In the genomic region with DNA sequence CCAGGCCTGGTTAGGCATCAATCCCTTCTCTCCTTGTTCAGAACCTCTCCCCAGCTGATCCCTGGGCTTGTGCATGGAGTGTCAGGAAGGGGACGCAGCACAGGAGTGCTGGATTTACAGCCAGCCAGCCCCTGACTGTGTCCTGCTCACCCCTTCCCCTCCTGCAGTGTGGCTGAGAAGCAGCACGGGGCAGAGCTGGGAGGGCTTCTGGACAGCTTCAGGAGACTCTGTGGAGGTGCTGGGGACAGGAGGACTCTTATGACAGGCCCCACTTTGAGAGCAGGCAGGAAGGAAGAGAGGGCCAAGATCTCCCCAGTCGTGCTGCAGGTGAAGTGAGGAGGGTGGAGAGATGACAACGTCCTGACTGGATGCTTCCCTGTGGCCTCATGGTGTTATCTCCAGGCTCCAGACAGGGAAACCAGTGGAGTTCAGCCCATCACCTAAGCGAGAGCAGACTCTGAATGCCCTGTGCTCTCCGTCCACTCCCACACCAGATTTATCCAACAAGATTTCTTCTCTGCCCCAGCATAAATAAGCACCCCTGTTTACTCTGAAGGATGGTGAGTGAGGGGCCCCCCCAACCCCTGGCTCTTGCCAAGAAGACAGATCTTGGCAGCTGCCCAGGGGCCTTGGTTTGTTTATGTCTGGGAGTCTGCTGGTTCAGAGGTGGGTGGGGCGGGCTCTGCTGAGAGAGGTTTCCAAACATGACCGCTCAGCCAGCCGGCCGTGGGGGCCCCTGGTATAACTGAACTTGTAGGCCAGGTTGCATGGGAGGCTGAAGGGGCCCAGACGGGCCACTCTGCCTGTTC, we compare ENCODE assay signal across 11 cellular contexts. TPM values are rescaled to one million over a fixed set of nuclear protein-coding genes. Genes with fewer than 3 reads are reported as not detected.
DNase-seq lines count a peak whose midpoint lies in the region; ATAC-seq and TF ChIP-seq lines count a peak whose summit lies in the region.
"Had no signal": no experiment of that assay in that cellular context is flagged by ENCODE, and none has a peak within 500 bp of the region (broad histone marks: within the 10 kb centered on the region; RNA-seq: fewer than 3 reads in every experiment).

No MANE protein-coding gene starts in this region.

- H3K27ac Mint-ChIP-seq in osteocyte (ENCODE audit: unreplicated experiment) = peak overlapping the region; percentile 50
- H3K27ac Mint-ChIP-seq in activated T-helper 17 cell treated with anti-CD3 and anti-CD28 coated beads, Interleukin-2, amount 50 U/mL, for 72 hours = no peak overlapping the region
- H3K27ac Mint-ChIP-seq: CD8-positive, alpha-beta T cell had no signal

- H3K4me3 ChIP-seq in BE2C (ENCODE audit: low read depth, low read length) = no peak overlapping the region
- H3K4me3 ChIP-seq in fibroblast of villous mesenchyme (ENCODE audit: low read depth, low read length) = no peak overlapping the region

- no peaks in the 10 kb centered on the region for H3K27me3 Mint-ChIP-seq in osteocyte (ENCODE audit: unreplicated experiment)
- no peaks in the 10 kb centered on the region for H3K27me3 Mint-ChIP-seq in activated T-helper 17 cell treated with anti-CD3 and anti-CD28 coated beads, Interleukin-2, amount 50 U/mL, for 72 hours

- H3K9me3 ChIP-seq in BE2C = no peaks in the 10 kb centered on the region
- H3K9me3 ChIP-seq: neutrophil had no signal

- H3K4me3 Mint-ChIP-seq in osteocyte (ENCODE audit: unreplicated experiment) = no peak overlapping the region
- H3K4me3 Mint-ChIP-seq in activated T-helper 17 cell treated with anti-CD3 and anti-CD28 coated beads, Interleukin-2, amount 50 U/mL, for 72 hours = no peak overlapping the region
- H3K4me3 Mint-ChIP-seq: CD8-positive, alpha-beta T cell had no signal

- no peaks in the 10 kb centered on the region for H3K36me3 ChIP-seq in BE2C
- H3K36me3 ChIP-seq: neutrophil had no signal

- no peaks in the 10 kb centered on the region for H3K9me3 Mint-ChIP-seq in osteocyte (ENCODE audit: unreplicated experiment)
- H3K9me3 Mint-ChIP-seq in activated T-helper 17 cell treated with anti-CD3 and anti-CD28 coated beads, Interleukin-2, amount 50 U/mL, for 72 hours = no peaks in the 10 kb centered on the region
- H3K9me3 Mint-ChIP-seq: CD8-positive, alpha-beta T cell had no signal

- ATAC-seq in HG02885 (IDR thresholded peaks at IDR 0.05; ENCODE audit: poor library complexity, unreplicated experiment) (no peak), GM21825 (IDR thresholded peaks at IDR 0.05; ENCODE audit: unreplicated experiment) (no peak)
- ATAC-seq in activated T-helper 17 cell treated with anti-CD3 and anti-CD28 coated beads, Interleukin-2, amount 50 U/mL, for 72 hours (replicated peaks) = no peak
- ATAC-seq: CD8-positive, alpha-beta T cell had no signal

- TF ChIP-seq CTCF in BE2C (IDR thresholded peaks at IDR 0.05; ENCODE audit: low read depth, low read length) (no peak), fibroblast of villous mesenchyme (IDR thresholded peaks at IDR 0.05; ENCODE audit: insufficient read depth, low read depth, low read length) (no peak), osteocyte (IDR thresholded peaks at IDR 0.05) (no peak)

- H3K27me3 ChIP-seq in BE2C = no peaks in the 10 kb centered on the region
- H3K27me3 ChIP-seq: neutrophil had no signal

- DNase-seq in BE2C = peak; percentile 67
- peak; percentile 30 for DNase-seq in OCI-M1 (lab: John Stamatoyannopoulos, UW)
- peak; percentile 90 for DNase-seq in fibroblast of villous mesenchyme (ENCODE audit: low read depth)
- no peak for DNase-seq in osteocyte (ENCODE audit: extremely low spot score, unreplicated experiment)
- no peak for DNase-seq in SW480 (ENCODE audit: low spot score)
- DNase-seq: CD8-positive, alpha-beta T cell; SW 1271 had no signal

- H3K4me1 Mint-ChIP-seq in osteocyte (ENCODE audit: unreplicated experiment) = peaks cover 36% of the 10 kb centered on the region
- peaks cover 6% of the 10 kb centered on the region for H3K4me1 Mint-ChIP-seq in activated T-helper 17 cell treated with anti-CD3 and anti-CD28 coated beads, Interleukin-2, amount 50 U/mL, for 72 hours

- H3K4me1 ChIP-seq in BE2C = peaks cover 13% of the 10 kb centered on the region

- no peaks in the 10 kb centered on the region for H3K36me3 Mint-ChIP-seq in osteocyte (ENCODE audit: unreplicated experiment)
- no peaks in the 10 kb centered on the region for H3K36me3 Mint-ChIP-seq in activated T-helper 17 cell treated with anti-CD3 and anti-CD28 coated beads, Interleukin-2, amount 50 U/mL, for 72 hours (ENCODE audit: low read depth)
- H3K36me3 Mint-ChIP-seq: CD8-positive, alpha-beta T cell had no signal

RNA-seq across cellular contexts. Expression of a gene that starts 21.3 kb away (rescaled TPM):
- polyA plus RNA-seq in BE2C (2012; ENCODE audit: insufficient read depth, insufficient read length, low read depth) = 48.8 TPM
- 3.2 and 3.5 TPM in 2 replicates for total RNA-seq in fibroblast of villous mesenchyme
- total RNA-seq in osteocyte = 3.4 and 4.7 TPM in 2 replicates
- total RNA-seq in activated T-helper 17 cell treated with anti-CD3 and anti-CD28 coated beads, Interleukin-2, amount 50 U/mL, for 72 hours = 1 to 10 TPM; 2.6 to 3.5 TPM

RNA-seq across cellular contexts. Expression of a gene that starts 37.5 kb away (rescaled TPM):
- 2.7 TPM for polyA plus RNA-seq in BE2C (2012; ENCODE audit: insufficient read depth, insufficient read length, low read depth)
- total RNA-seq in fibroblast of villous mesenchyme (15.5 and 22.0 TPM in 2 replicates), osteocyte (15.3 and 15.6 TPM in 2 replicates)
- 1 to 10 TPM; 9.8 to 10.0 TPM for total RNA-seq in activated T-helper 17 cell treated with anti-CD3 and anti-CD28 coated beads, Interleukin-2, amount 50 U/mL, for 72 hours

Comparison
In these comparisons a context has a peak if more than half of its experiments do, and no peak if none do; other contexts are left out.
1. DNase-seq: peak in BE2C (single experiment), OCI-M1 (single experiment) and fibroblast of villous mesenchyme (single experiment); none in osteocyte (single experiment) and SW480 (single experiment).